8 cellular contexts compared by ENCODE assay signal in genomic region chr20:63955846-63956663, GRCh38. TPM values are rescaled to one million over a fixed set of nuclear protein-coding genes. Genes with fewer than 3 reads are reported as not detected.
DNase-seq lines count a peak whose midpoint lies in the region; ATAC-seq and TF ChIP-seq lines count a peak whose summit lies in the region.

TSS of gene UCKL1 (minus strand) at chr20:63956416. CDS start at chr20:63956372, 44 bp downstream.

- DNase-seq in A673 (ENCODE audit: low spot score), result peak; percentile 94
- peak; percentile 85 for DNase-seq in NCI-H2196 treated with DMSO at 0.1 percent for 48 hours (lab: John Stamatoyannopoulos, UW; ENCODE audit: unreplicated experiment)
- DNase-seq in activated CD4-positive, alpha-beta T cell treated with anti-CD3 and anti-CD28 coated beads for 1 hour, result peak; percentile 86
- peak; percentile 94 for DNase-seq in choroid plexus epithelial cell (ENCODE audit: low read depth)
- DNase-seq in kidney tubule cell (ENCODE audit: low spot score), result peak; percentile 83
- peak; percentile 74 to 80 for DNase-seq in stimulated activated CD4-positive, alpha-beta T cell treated with anti-CD3 and anti-CD28 coated beads, Interleukin-1b, Interleukin-23, amount 100 ng/mL, for 1 hour (ENCODE audit: low read depth in 2 of 2)

- intact Hi-C loops in A673 (cut with micrococcal nuclease; ENCODE audit: unreplicated experiment), result no loop called here

- CTCF ChIA-PET in A673 (lab: Charles Lee), result no interaction called here

- POLR2A ChIA-PET in A673 (lab: Charles Lee; ENCODE audit: low non-redundant PET), result no interaction called here

- ATAC-seq in GM18519 (IDR thresholded peaks at IDR 0.05; ENCODE audit: low FRiP score, unreplicated experiment), result peak; percentile 53
- ATAC-seq in HG03045 (IDR thresholded peaks at IDR 0.05; ENCODE audit: unreplicated experiment), result peak; percentile 70

- H3K27ac ChIP-seq in A673 (ENCODE audit: low read depth, low read length, poor library complexity, severe bottlenecking), result peak within 1 kb of the TSS; percentile 93

- peak within 1 kb of the TSS; percentile 87 for H3K4me3 ChIP-seq in A673 (ENCODE audit: low read depth, low read length, poor library complexity, severe bottlenecking)
- peak within 1 kb of the TSS; percentile 93 for H3K4me3 ChIP-seq in choroid plexus epithelial cell (ENCODE audit: low read depth, low read length)

- H3K4me1 ChIP-seq in A673 (ENCODE audit: insufficient read depth, low read length, poor library complexity, severe bottlenecking), result peaks cover 18% of the 10 kb centered on the region

- no peaks in the 10 kb centered on the region for H3K36me3 ChIP-seq in A673 (ENCODE audit: insufficient read depth, low read length, poor library complexity, severe bottlenecking)

- H3K9me3 ChIP-seq in A673 (ENCODE audit: low read depth, low read length, poor library complexity, severe bottlenecking), result no peaks in the 10 kb centered on the region

- no TSS peak for BruUV-seq in A673 (replicated peaks; lab: Mats Ljungman, UMichigan)

- H3K27me3 ChIP-seq in A673 (replicated peaks; ENCODE audit: insufficient read depth, low read depth, low read length, poor library complexity), result no peaks in the 10 kb centered on the region

- 0 out of 2 replicates have a peak, but pooled peaks have one; percentile 3 for TF ChIP-seq CTCF in A673 (conservative IDR thresholded peaks at IDR 0.05; ENCODE audit: low read depth, low read length)
- TF ChIP-seq CTCF in choroid plexus epithelial cell (conservative IDR thresholded peaks at IDR 0.05; ENCODE audit: low read depth, low read length), result no peak

RNA-seq across cellular contexts. Expression of gene UCKL1, which starts in this region (rescaled TPM):
- total RNA-seq in A673 (2021), result 48.1 and 53.3 TPM in 2 replicates

Comparison
In these comparisons a context has a peak if more than half of its experiments do, and no peak if none do; other contexts are left out.
1. Peak in every context shown above with its lines: DNase-seq, ATAC-seq, H3K4me3 ChIP-seq and H3K27ac ChIP-seq.